Comparison of ENCODE assay signal across 8 cellular contexts in the genomic region with DNA sequence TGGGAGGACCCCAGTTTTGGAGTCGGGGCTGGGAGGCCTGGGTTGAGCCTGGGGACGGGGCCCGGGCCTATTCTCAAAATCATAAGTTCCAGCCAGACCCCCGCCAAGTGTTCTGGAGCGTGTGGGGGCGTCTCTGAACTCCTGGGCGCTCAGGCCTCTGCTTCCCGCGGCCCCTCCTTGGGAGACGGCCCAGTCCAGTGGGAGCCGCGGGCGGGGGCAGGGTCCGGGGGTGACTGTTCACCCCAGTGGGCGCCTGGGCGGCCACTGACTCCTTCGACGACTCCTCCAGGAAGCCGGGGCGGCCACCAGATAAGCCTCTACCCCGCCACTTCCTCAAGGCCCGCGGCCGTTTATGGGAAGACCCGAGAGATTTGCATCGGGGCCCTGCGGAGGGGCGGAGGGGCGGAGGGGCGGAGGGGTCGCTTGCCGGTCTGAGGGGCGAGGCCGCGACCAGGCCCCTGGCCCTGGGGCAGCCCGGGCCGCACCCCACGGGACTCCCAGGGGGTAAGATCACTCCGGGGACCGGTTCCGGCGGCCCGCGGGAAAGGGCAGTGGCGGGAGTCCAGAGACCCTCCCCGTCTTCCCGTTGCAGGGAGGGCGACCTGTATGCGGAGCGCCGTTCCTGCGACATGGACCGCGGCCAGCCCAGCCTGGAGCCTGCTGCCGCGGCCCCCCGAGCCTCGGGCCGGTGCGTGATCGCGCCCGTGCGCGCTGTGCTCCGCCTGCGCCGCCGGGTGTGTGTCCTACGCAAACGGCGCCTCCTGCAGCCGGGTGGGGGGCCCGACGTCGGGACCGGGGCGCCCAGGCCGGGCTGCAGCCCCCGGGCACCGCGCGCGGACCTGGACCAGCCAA. TPM values are rescaled to one million over a fixed set of nuclear protein-coding genes. Genes with fewer than 3 reads are reported as not detected.
DNase-seq lines count a peak whose midpoint lies in the region; ATAC-seq and TF ChIP-seq lines count a peak whose summit lies in the region.

No MANE protein-coding gene starts in this region.

- H3K9me3 Mint-ChIP-seq in type B pancreatic cell: no peaks in the 10 kb centered on the region

- H3K4me1 Mint-ChIP-seq in type B pancreatic cell (ENCODE audit: unreplicated experiment): peaks cover 17% of the 10 kb centered on the region

- no peaks in the 10 kb centered on the region for H3K36me3 Mint-ChIP-seq in type B pancreatic cell

- WGBS in liver: 33% methylated on average over 84 of the region's 84 CpGs

- peaks cover 24% of the 10 kb centered on the region for H3K36me3 ChIP-seq in DOHH2 (ENCODE audit: control insufficient read depth, low read length)
- peaks cover 0 to under 1% (median 0%) of the 10 kb centered on the region in 4 donors for H3K36me3 ChIP-seq in liver (ENCODE audit: control insufficient read depth in 4 of 4, insufficient read depth in 3 of 4, low read depth in 1 of 4, low read length in 3 of 4)

- DNase-seq in Kasumi-1 (lab: John Stamatoyannopoulos, UW): peak; percentile 20 to 34
- DNase-seq in cardiac fibroblast (ENCODE audit: low read depth in 2 of 2): peak in 1 of 2 donors; percentile 38
- peak; percentile 70 for DNase-seq in type B pancreatic cell (ENCODE audit: extremely low spot score, unreplicated experiment)
- DNase-seq in DMS 273 (lab: John Stamatoyannopoulos, UW; ENCODE audit: unreplicated experiment): no peak
- no peak for DNase-seq in DMS153 (lab: John Stamatoyannopoulos, UW)

- ATAC-seq in GM21423 (IDR thresholded peaks at IDR 0.05; ENCODE audit: unreplicated experiment): no peak

- peak overlapping the region; percentile 85 for H3K4me2 ChIP-seq in DOHH2 (ENCODE audit: low read length)

- H3K27me3 Mint-ChIP-seq in type B pancreatic cell: peaks cover 15% of the 10 kb centered on the region

- H3K27ac ChIP-seq in DOHH2 (ENCODE audit: low read depth, low read length): peak overlapping the region; percentile 85
- peak overlapping the region; percentile 85 to 93 for H3K27ac ChIP-seq in liver (ENCODE audit: low read depth in 1 of 2, low read length in 2 of 2)

- H3K9me3 ChIP-seq in DOHH2 (ENCODE audit: control insufficient read depth, insufficient read depth, low read length): no peaks in the 10 kb centered on the region
- H3K9me3 ChIP-seq in liver (ENCODE audit: control insufficient read depth in 4 of 4, low read length in 3 of 4): no peaks in the 10 kb centered on the region

- H3K4me3 Mint-ChIP-seq in type B pancreatic cell: no peak overlapping the region

- no peaks in the 10 kb centered on the region for H4K20me1 ChIP-seq in DOHH2 (ENCODE audit: control insufficient read depth, insufficient read depth, low read depth, low read length)

- H3K79me2 ChIP-seq in DOHH2 (ENCODE audit: control insufficient read depth, low read length): peaks cover 17% of the 10 kb centered on the region

- H3K4me3 ChIP-seq in DOHH2 (ENCODE audit: low read length) (peak overlapping the region; percentile 85), cardiac fibroblast (replicated peaks in 1 of 2; ENCODE audit: low read depth in 2 of 2, low read length in 2 of 2) (peak overlapping the region; percentile 61 to 64), liver (ENCODE audit: low read depth in 1 of 3, low read length in 3 of 3) (peak overlapping the region; percentile 32 to 60 (median 53))

- no peak for TF ChIP-seq CTCF in DOHH2 (IDR thresholded peaks at IDR 0.05; ENCODE audit: low read depth, low read length, poor library complexity, severe bottlenecking)
- TF ChIP-seq CTCF in cardiac fibroblast (IDR thresholded peaks at IDR 0.05; ENCODE audit: low read depth, low read length): no peak
- no peak for TF ChIP-seq CTCF in liver (IDR thresholded peaks at IDR 0.05; ENCODE audit: low read depth, low read length, missing input control)
- no peak for TF ChIP-seq CTCF in type B pancreatic cell (conservative IDR thresholded peaks at IDR 0.05)

- H3K4me1 ChIP-seq in DOHH2 (ENCODE audit: control insufficient read depth, low read length) (peaks cover 92% of the 10 kb centered on the region), liver (ENCODE audit: control insufficient read depth in 4 of 4, insufficient read depth in 4 of 4, low read length in 3 of 4) (peaks cover 3 to 29% (median 11%) of the 10 kb centered on the region in 4 donors)

- peaks cover 19% of the 10 kb centered on the region for H3F3A ChIP-seq in DOHH2 (ENCODE audit: control insufficient read depth, insufficient read depth)

- H3K27me3 ChIP-seq in DOHH2 (ENCODE audit: control insufficient read depth, low read length) (no peaks in the 10 kb centered on the region), liver (ENCODE audit: control insufficient read depth in 4 of 4, insufficient read depth in 4 of 4, low read length in 3 of 4) (no peaks in the 10 kb centered on the region)

- peak overlapping the region; percentile 12 to 43 for H3K9ac ChIP-seq in liver (ENCODE audit: low read depth in 1 of 2, low read length in 2 of 2)

- TF ChIP-seq RAD21 in liver (IDR thresholded peaks at IDR 0.05): no peak

- H3K27ac Mint-ChIP-seq in type B pancreatic cell: no peak overlapping the region

- H3K9me2 ChIP-seq in DOHH2 (replicated peaks; ENCODE audit: control insufficient read depth, low read length): no peaks in the 10 kb centered on the region

TF ChIP-seq in liver, 16 proteins besides CTCF, POLR2A, EP300 and RAD21:
- TF ChIP-seq HNF4A (conservative IDR thresholded peaks at IDR 0.05): no peak
- no peak for TF ChIP-seq TAF1 (conservative IDR thresholded peaks at IDR 0.05)

RNA-seq across cellular contexts. Expression of a gene that starts 0.8 kb away (rescaled TPM):
- total RNA-seq in liver (1 to 10 TPM; 5.0 to 5.1 TPM), type B pancreatic cell (ENCODE audit: low replicate concordance) (2.7 and 4.5 TPM in 2 replicates)
- 1 to 10 TPM in 1 of 2 donors, under 1 TPM in 1; 0.35 to 3.6 TPM for polyA plus RNA-seq in liver

RNA-seq across cellular contexts. Expression of a gene that starts 23.2 kb away (rescaled TPM):
- total RNA-seq in liver (10 to 100 TPM; 16.5 to 19.7 TPM), type B pancreatic cell (ENCODE audit: low replicate concordance) (52.4 and 61.9 TPM in 2 replicates)
- polyA plus RNA-seq in liver: 10 to 100 TPM in 1 of 2 donors, 1 to 10 TPM in 1; 4.7 to 24.6 TPM

RNA-seq across cellular contexts. Expression of a gene that starts 23.8 kb away (rescaled TPM):
- 1 to 10 TPM in 1 of 2 donors, under 1 TPM in 1; 0.93 to 1.3 TPM for total RNA-seq in liver
- polyA plus RNA-seq in liver: under 1 TPM in 1 of 2 donors, not detected in 1; 0.48 TPM
- 17.9 and 21.7 TPM in 2 replicates for total RNA-seq in type B pancreatic cell (ENCODE audit: low replicate concordance)

RNA-seq across cellular contexts. Expression of a gene that starts 27.2 kb away (rescaled TPM):
- total RNA-seq in liver: not detected
- polyA plus RNA-seq in liver: not detected
- total RNA-seq in type B pancreatic cell (ENCODE audit: low replicate concordance): 0.31 TPM in 1 of 2 replicates, not detected in the other

RNA-seq across cellular contexts. Expression of a gene that starts 37.2 kb away (rescaled TPM):
- total RNA-seq in liver (100 to 1,000 TPM; 179 to 191 TPM), type B pancreatic cell (ENCODE audit: low replicate concordance) (326 and 349 TPM in 2 replicates)
- 100 to 1,000 TPM; 173 to 199 TPM for polyA plus RNA-seq in liver

Comparison
In these comparisons a context has a peak if more than half of its experiments do, and no peak if none do; other contexts are left out.
1. DNase-seq: peak in Kasumi-1 (2 of 2) and type B pancreatic cell (single experiment); none in DMS 273 (single experiment) and DMS153 (single experiment).
2. Peak in every context shown above with its lines, with median percentiles within 50 percentile points of each other: H3K4me3 ChIP-seq.